In the genomic region with DNA sequence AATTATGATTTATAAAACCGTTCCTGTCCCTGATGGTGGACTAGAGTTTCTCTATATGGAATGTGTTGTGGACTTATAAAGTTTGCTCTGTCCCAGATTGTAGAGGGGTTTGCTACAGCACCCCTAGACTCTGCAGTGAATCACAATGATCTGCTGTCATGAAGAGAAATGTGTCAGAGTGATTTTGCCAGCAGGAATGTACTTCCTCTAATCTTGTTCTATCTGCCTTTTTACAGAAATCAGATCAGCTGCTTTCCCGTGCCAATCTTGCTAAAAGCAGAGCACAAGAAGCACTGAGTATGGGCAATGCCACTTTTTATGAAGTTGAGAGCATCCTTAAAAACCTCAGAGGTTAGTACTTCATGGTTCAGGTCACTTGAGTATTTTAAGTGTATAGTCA, we compare ENCODE assay signal across 14 cellular contexts. TPM values are rescaled to one million over a fixed set of nuclear protein-coding genes. Genes with fewer than 3 reads are reported as not detected.
DNase-seq lines count a peak whose midpoint lies in the region; ATAC-seq and TF ChIP-seq lines count a peak whose summit lies in the region.
"Had no signal": no experiment of that assay in that cellular context is flagged by ENCODE, and none has a peak within 500 bp of the region (broad histone marks: within the 10 kb centered on the region; RNA-seq: fewer than 3 reads in every experiment).

No MANE protein-coding gene starts in this region.

- H3K27me3 ChIP-seq in heart left ventricle (no peaks in the 10 kb centered on the region), right cardiac atrium (ENCODE audit: control insufficient read depth, insufficient read depth) (no peaks in the 10 kb centered on the region), tibial artery (no peaks in the 10 kb centered on the region)
- H3K27me3 ChIP-seq: MG63, SJSA1 had no signal

- H3K27ac ChIP-seq in heart left ventricle, result peak overlapping the region in 8 of 12 donors; percentile 13 to 89 (median 71)
- no peak overlapping the region for H3K27ac ChIP-seq in right cardiac atrium (ENCODE audit: low read length)
- peak overlapping the region; percentile 5 to 34 for H3K27ac ChIP-seq in tibial artery
- H3K27ac ChIP-seq: SJSA1 had no signal

- 90 to 95% (median 93%) methylated on average over 2 of the region's 2 CpGs for WGBS in heart left ventricle, 4 donors
- whole genome bisulfite sequencing in right cardiac atrium, result 83% methylated on average over 2 of the region's 2 CpGs

- TF ChIP-seq CTCF in heart left ventricle (IDR thresholded peaks at IDR 0.05) (no peak), tibial artery (IDR thresholded peaks at IDR 0.05) (no peak)

- TF ChIP-seq POLR2A in heart left ventricle (IDR thresholded peaks at IDR 0.05), result no peak

- no peak for ATAC-seq in heart left ventricle
- ATAC-seq in right cardiac atrium, result no peak
- ATAC-seq in HG03108 (IDR thresholded peaks at IDR 0.05; ENCODE audit: unreplicated experiment), result no peak

- DNase-seq in heart left ventricle (no peak), right cardiac atrium (no peak), T1000 (lab: John Stamatoyannopoulos, UW) (peak; percentile 7), fibroblast of peridontal ligament (ENCODE audit: extremely low read depth) (peak; percentile 58), tibial artery (no peak), GM19240 (ENCODE audit: insufficient read length, low spot score) (no peak)
- DNase-seq in activated CD4-positive, alpha-beta T cell treated with anti-CD3 and anti-CD28 coated beads for 1 hour, result no peak
- DNase-seq: activated effector memory CD4-positive, alpha-beta T cell treated with anti-CD3 and anti-CD28 coated beads, Interleukin-2, amount 50 U/mL, for 16 hours; caudate nucleus; MG63; NCI-H2171 treated with DMSO at 0.1 percent for 48 hours; NK-92 treated with Interleukin-12 subunit alpha and Interleukin-12 subunit beta, amount 100 ng/mL, for 24 hours had no signal

- H3K36me3 ChIP-seq in heart left ventricle, result no peaks in the 10 kb centered on the region
- H3K36me3 ChIP-seq in tibial artery, result no peaks in the 10 kb centered on the region
- H3K36me3 ChIP-seq: MG63, SJSA1 had no signal

- intact Hi-C loops in heart left ventricle (cut with DNase I) (loop anchor here in 6 of 10 donors (5.0 to 10.0 kb wide), 4 partner anchors 93 to 213 kb away; partner anchors contain the start of gene LAMC1 (in 2 of the 6)), right cardiac atrium (cut with DNase I) (no loop called here), tibial artery (cut with DNase I; ENCODE audit: low total_unique reads) (loop anchor here (10.0 kb wide), 1 partner anchor 87 kb away; no protein-coding TSS in a partner anchor)

- peaks cover 0 to 57% (median 17%) of the 10 kb centered on the region in 12 donors for H3K4me1 ChIP-seq in heart left ventricle
- peaks cover 4% of the 10 kb centered on the region for H3K4me1 ChIP-seq in right cardiac atrium (ENCODE audit: control insufficient read depth, insufficient read depth, low read length)
- H3K4me1 ChIP-seq in tibial artery, result peaks cover 0 to 54% (median 29%) of the 10 kb centered on the region in 4 donors

- H3K9me3 ChIP-seq in heart left ventricle (no peaks in the 10 kb centered on the region), right cardiac atrium (ENCODE audit: control insufficient read depth, low read length) (no peaks in the 10 kb centered on the region), tibial artery (no peaks in the 10 kb centered on the region)
- H3K9me3 ChIP-seq: SJSA1 had no signal

- H3K4me3 ChIP-seq in heart left ventricle, result no peak overlapping the region
- no peak overlapping the region for H3K4me3 ChIP-seq in right cardiac atrium (ENCODE audit: low read length)
- H3K4me3 ChIP-seq in tibial artery, result no peak overlapping the region
- H3K4me3 ChIP-seq: MG63, SJSA1 had no signal

RNA-seq across cellular contexts. Expression of gene LAMC2, which starts 52.0 kb away (rescaled TPM):
- total RNA-seq in heart left ventricle (10 to 100 TPM in 1 of 9 donors, 1 to 10 TPM in 7, under 1 TPM in 1; 0.50 to 15.4 (median 1.5) TPM), right cardiac atrium (1 to 10 TPM in 3 of 4 donors, under 1 TPM in 1; 0.99 to 3.0 (median 1.4) TPM)
- polyA plus RNA-seq in heart left ventricle (10 to 100 TPM in 1 of 2 donors, under 1 TPM in 1; 0.61 to 10.8 TPM), right cardiac atrium (0.70 TPM)

Comparison
In these comparisons a context has a peak if more than half of its experiments do, and no peak if none do; other contexts are left out.
1. intact Hi-C loops: an anchor here in heart left ventricle (5.0 to 10.0 kb wide) and tibial artery (10.0 kb wide); none called in right cardiac atrium.
2. DNase-seq: peak in T1000 (single experiment) and fibroblast of peridontal ligament (single experiment); none in heart left ventricle (0 of 5), right cardiac atrium (0 of 3), tibial artery (0 of 2), GM19240 (single experiment) and activated CD4-positive, alpha-beta T cell treated with anti-CD3 and anti-CD28 coated beads for 1 hour (single experiment).